Comparison of ENCODE assay signal across 23 cellular contexts in the genomic region with DNA sequence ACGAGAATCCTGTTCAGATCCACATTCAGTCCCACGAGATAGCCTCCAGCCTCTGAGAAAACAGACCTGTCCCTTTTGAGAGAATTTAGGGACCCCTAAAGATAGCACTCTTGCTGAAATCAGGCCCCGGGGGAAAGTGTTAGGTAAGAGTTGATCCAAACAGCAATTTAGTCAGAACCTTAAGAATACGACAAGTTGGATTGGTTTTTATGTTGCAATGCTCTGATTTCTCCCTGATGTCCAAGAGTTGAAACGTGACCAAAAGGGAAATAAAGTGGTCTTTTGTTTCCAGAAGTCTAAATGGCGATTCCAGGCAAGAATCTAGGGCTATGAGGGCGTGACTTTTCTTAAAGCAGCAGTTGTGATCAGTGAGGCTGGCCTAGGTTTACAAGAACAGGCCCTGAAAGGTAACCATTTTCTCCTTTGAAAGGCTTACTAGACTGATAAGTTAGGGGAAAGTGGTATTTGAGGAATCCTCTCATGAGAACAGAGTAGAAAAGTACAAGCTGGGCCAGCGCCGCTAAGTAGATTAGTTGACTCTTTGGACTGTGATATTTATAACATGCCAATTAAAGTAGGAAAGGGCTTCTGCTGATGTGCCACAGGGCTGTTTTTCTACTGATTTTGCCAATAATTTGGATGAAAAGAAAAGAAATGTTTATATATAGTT. TPM values are rescaled to one million over a fixed set of nuclear protein-coding genes. Genes with fewer than 3 reads are reported as not detected.
DNase-seq lines count a peak whose midpoint lies in the region; ATAC-seq and FAIRE-seq lines count a peak whose summit lies in the region.
"Had no signal": no experiment of that assay in that cellular context is flagged by ENCODE, and none has a peak within 500 bp of the region (broad histone marks: within the 10 kb centered on the region; RNA-seq: fewer than 3 reads in every experiment).

No MANE protein-coding gene starts in this region.

- peak overlapping the region; percentile 99 for H3K27ac ChIP-seq in temporal lobe (ENCODE audit: low read depth, low read length)
- H3K27ac ChIP-seq: 22Rv1, foreskin keratinocyte had no signal

- DNase-seq in NCI-H82 (lab: John Stamatoyannopoulos, UW) (peak; percentile 19), NCI-H82 treated with DMSO at 0.1 percent for 48 hours (lab: John Stamatoyannopoulos, UW; ENCODE audit: unreplicated experiment) (no peak), Right ventricle myocardium superior (no peak), midbrain (lab: John Stamatoyannopoulos, UW) (peak; percentile 33), DMS53 (lab: John Stamatoyannopoulos, UW) (no peak), SK-N-DZ (ENCODE audit: low spot score) (no peak), HTR-8/SVneo (ENCODE audit: insufficient read length, low spot score) (no peak)
- DNase-seq: activated CD4-positive, alpha-beta T cell treated with anti-CD3 and anti-CD28 coated beads, Interleukin-2, amount 50 U/mL, for 4 hours; activated CD4-positive, CD25-positive, alpha-beta regulatory T cell; CD4-positive, alpha-beta memory T cell; effector memory CD8-positive, alpha-beta T cell; foreskin keratinocyte; GDM1; islet precursor cell; MG63; NCI-H2029 treated with DMSO at 0.1 percent for 48 hours; NCI-H345; OCI-M1; stimulated activated CD4-positive, alpha-beta T cell treated with anti-CD3 and anti-CD28 coated beads, Interleukin-12 subunit alpha, Interleukin-12 subunit beta, amount 100 ng/mL, for 4 hours had no signal

- intact Hi-C loops in Right ventricle myocardium superior (cut with DNase I): no loop called here

- peak; percentile 63 for ATAC-seq in Right ventricle myocardium superior (ENCODE audit: poor library complexity)
- ATAC-seq: effector memory CD8-positive, alpha-beta T cell; esophagus mucosa; foreskin keratinocyte; GM23338 had no signal

- FAIRE-seq in HTR-8/SVneo (lab: Jason Lieb, UNC): no peak

RNA-seq across cellular contexts. Expression of gene MAN2A2, which starts 4.9 kb away (rescaled TPM):
- total RNA-seq in Right ventricle myocardium superior (130 TPM), temporal lobe (24.3 TPM)
- polyA plus RNA-seq in SK-N-DZ (2014; cell fraction: cytosol; rRNA removed): 8.3 and 8.6 TPM in 2 replicates
- polyA plus RNA-seq in SK-N-DZ (2014; cell fraction: nucleus; rRNA removed): 88.2 and 151 TPM in 2 replicates

RNA-seq across cellular contexts. Expression of gene FES, which starts 23.7 kb away (rescaled TPM):
- total RNA-seq in Right ventricle myocardium superior (17.1 TPM), temporal lobe (3.7 TPM)
- 4.5 and 5.1 TPM in 2 replicates for polyA plus RNA-seq in SK-N-DZ (2014; cell fraction: cytosol; rRNA removed)
- 4.8 and 13.5 TPM in 2 replicates for polyA plus RNA-seq in SK-N-DZ (2014; cell fraction: nucleus; rRNA removed)
- polyA plus RNA-seq: CD4-positive, alpha-beta memory T cell had no signal

RNA-seq across cellular contexts. Expression of gene HDDC3, which starts 24.4 kb away (rescaled TPM):
- total RNA-seq in Right ventricle myocardium superior (15.5 TPM), temporal lobe (6.1 TPM)
- polyA plus RNA-seq in SK-N-DZ (2014; cell fraction: cytosol; rRNA removed): 25.1 and 25.3 TPM in 2 replicates
- polyA plus RNA-seq in SK-N-DZ (2014; cell fraction: nucleus; rRNA removed): 17.6 and 23.1 TPM in 2 replicates

RNA-seq across cellular contexts. Expression of gene UNC45A, which starts 27.1 kb away (rescaled TPM):
- total RNA-seq in Right ventricle myocardium superior (26.5 TPM), temporal lobe (26.1 TPM)
- 32.5 and 38.0 TPM in 2 replicates for polyA plus RNA-seq in SK-N-DZ (2014; cell fraction: cytosol; rRNA removed)
- polyA plus RNA-seq in SK-N-DZ (2014; cell fraction: nucleus; rRNA removed): 70.6 and 74.9 TPM in 2 replicates

RNA-seq across cellular contexts. Expression of gene FURIN, which starts 39.6 kb away (rescaled TPM):
- 45.0 TPM for total RNA-seq in Right ventricle myocardium superior
- total RNA-seq in temporal lobe: 14.8 TPM
- polyA plus RNA-seq in SK-N-DZ (2014; cell fraction: cytosol; rRNA removed): 6.1 and 6.3 TPM in 2 replicates
- 5.4 and 10.3 TPM in 2 replicates for polyA plus RNA-seq in SK-N-DZ (2014; cell fraction: nucleus; rRNA removed)

Comparison
In these comparisons a context has a peak if more than half of its experiments do, and no peak if none do; other contexts are left out.
1. DNase-seq: peak in NCI-H82 (single experiment) and midbrain (single experiment); none in NCI-H82 treated with DMSO at 0.1 percent for 48 hours (single experiment), Right ventricle myocardium superior (single experiment), DMS53 (single experiment), SK-N-DZ (single experiment) and HTR-8/SVneo (single experiment).